ENCODE assay signal across 8 cellular contexts in the genomic region with DNA sequence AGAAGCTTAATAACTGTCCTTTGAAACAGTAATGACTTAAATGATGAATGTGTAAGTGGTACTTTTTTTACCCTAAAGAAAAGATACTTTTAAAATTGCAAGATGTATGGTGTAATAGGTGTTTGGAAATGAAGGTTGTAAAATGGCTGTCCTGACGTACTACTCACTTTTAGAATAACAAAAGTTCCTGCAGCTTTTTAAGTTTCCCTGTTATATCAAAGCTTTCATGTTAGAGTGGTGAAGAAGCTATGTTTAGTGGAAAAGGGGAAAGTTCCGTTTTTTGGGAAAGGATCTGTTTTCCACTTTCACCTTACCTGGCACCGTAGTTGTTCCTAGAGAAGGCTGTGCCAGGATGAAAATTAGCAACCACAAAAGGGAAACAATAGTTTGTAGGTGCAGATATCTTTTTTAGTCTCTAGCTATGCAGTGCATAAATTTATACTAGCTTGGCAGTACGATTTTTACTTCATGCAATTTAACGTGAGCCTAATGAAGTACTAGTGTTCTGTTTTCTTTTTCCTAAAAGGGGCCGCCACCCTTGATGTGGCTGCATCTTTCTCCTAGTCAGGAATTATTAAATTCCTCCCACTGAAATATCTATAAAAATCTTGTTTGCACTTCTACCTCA. TPM values are rescaled to one million over a fixed set of nuclear protein-coding genes. Genes with fewer than 3 reads are reported as not detected.
DNase-seq lines count a peak whose midpoint lies in the region; ATAC-seq and TF ChIP-seq lines count a peak whose summit lies in the region.

No MANE protein-coding gene starts in this region.

- H3K27me3 Mint-ChIP-seq in central memory CD8-positive, alpha-beta T cell, result peaks cover 2% of the 10 kb centered on the region
- H3K27me3 Mint-ChIP-seq in naive B cell, result no peaks in the 10 kb centered on the region

- in situ Hi-C loops in GM13976 (cut with MboI; ENCODE audit: low sequenced_read_pairs, unreplicated experiment), result loop anchor here (25.0 kb wide), 1 partner anchor 455 kb away; no protein-coding TSS in a partner anchor

- peak overlapping the region; percentile 97 for H3K4me3 Mint-ChIP-seq in central memory CD8-positive, alpha-beta T cell
- peak overlapping the region; percentile 88 to 99 (median 98) for H3K4me3 Mint-ChIP-seq in naive B cell

- H3K27ac ChIP-seq in BLaER1 treated with 17β-estradiol and CSF1 and Interleukin-3, amounts not matched to agents 10 nM and 100 nM, result peak overlapping the region; percentile 92 to 98 (median 94); a peak in 20 of 22 replicates
- H3K27ac ChIP-seq in Karpas-422 (ENCODE audit: low read length), result no peak overlapping the region

- H3K9me3 ChIP-seq in BLaER1 treated with 17β-estradiol and CSF1 and Interleukin-3, amounts not matched to agents 10 nM and 100 nM (replicated peaks in 1 of 11), result no peaks in the 10 kb centered on the region
- no peaks in the 10 kb centered on the region for H3K9me3 ChIP-seq in Karpas-422 (ENCODE audit: low read length)

- no peaks in the 10 kb centered on the region for H3K9me2 ChIP-seq in Karpas-422 (replicated peaks; ENCODE audit: insufficient read depth, low read length)

- peak overlapping the region; percentile 98 for H2AFZ ChIP-seq in Karpas-422 (ENCODE audit: low read length)

- H3K4me3 ChIP-seq in BLaER1 treated with 17β-estradiol and CSF1 and Interleukin-3, amounts not matched to agents 10 nM and 100 nM, result peak overlapping the region; percentile 74 to 85 (median 78)
- H3K4me3 ChIP-seq in Karpas-422 (ENCODE audit: low read length), result peak overlapping the region; percentile 81

- peak overlapping the region; percentile 92 to 98 (median 95) for H3K9ac ChIP-seq in BLaER1 treated with 17β-estradiol and CSF1 and Interleukin-3, amounts not matched to agents 10 nM and 100 nM
- H3K9ac ChIP-seq in Karpas-422 (ENCODE audit: low read length), result peak overlapping the region; percentile 87

- no peaks in the 10 kb centered on the region for H3K79me2 ChIP-seq in Karpas-422 (ENCODE audit: low read length)

- DNase-seq in Karpas-422 (no peak), naive B cell (no peak), GM13976 (ENCODE audit: low spot score) (no peak)
- DNase-seq in central memory CD8-positive, alpha-beta T cell (ENCODE audit: low spot score in 2 of 2), result no peak

- peaks cover 17% of the 10 kb centered on the region for H3K4me1 Mint-ChIP-seq in central memory CD8-positive, alpha-beta T cell
- H3K4me1 Mint-ChIP-seq in naive B cell, result peaks cover 21 to 33% (median 27%) of the 10 kb centered on the region in 3 donors

- H3K9me3 Mint-ChIP-seq in central memory CD8-positive, alpha-beta T cell, result no peaks in the 10 kb centered on the region
- no peaks in the 10 kb centered on the region for H3K9me3 Mint-ChIP-seq in naive B cell

- ATAC-seq in central memory CD8-positive, alpha-beta T cell (replicated peaks; ENCODE audit: extremely low read depth, poor library complexity, severe bottlenecking), result no peak
- ATAC-seq in naive B cell (ENCODE audit: low read depth in 2 of 2), result no peak
- ATAC-seq in GM18505 (IDR thresholded peaks at IDR 0.05; ENCODE audit: unreplicated experiment), result no peak
- no peak for ATAC-seq in HG03025 (IDR thresholded peaks at IDR 0.05; ENCODE audit: low FRiP score, unreplicated experiment)
- no peak for ATAC-seq in GM21619 (IDR thresholded peaks at IDR 0.05; ENCODE audit: unreplicated experiment)

- H3K4me2 ChIP-seq in BLaER1 treated with 17β-estradiol and CSF1 and Interleukin-3, amounts not matched to agents 10 nM and 100 nM, result peak overlapping the region; percentile 75 to 97 (median 90)
- H3K4me2 ChIP-seq in Karpas-422 (ENCODE audit: low read depth, low read length, poor library complexity, severe bottlenecking), result peak overlapping the region; percentile 99

- H3K27me3 ChIP-seq in BLaER1 treated with 17β-estradiol and CSF1 and Interleukin-3, amounts not matched to agents 10 nM and 100 nM, result no peaks in the 10 kb centered on the region
- no peaks in the 10 kb centered on the region for H3K27me3 ChIP-seq in Karpas-422 (ENCODE audit: low read length)

- H3K27ac Mint-ChIP-seq in central memory CD8-positive, alpha-beta T cell (ENCODE audit: low read depth), result peak overlapping the region; percentile 96
- H3K27ac Mint-ChIP-seq in naive B cell, result peak overlapping the region; percentile 94 to 99 (median 98)

- TF ChIP-seq CTCF in GM13976 (IDR thresholded peaks at IDR 0.05; ENCODE audit: borderline replicate concordance, control extremely low read depth, extremely low read depth, insufficient read depth, missing control alignments), result no peak

- H3K36me3 Mint-ChIP-seq in central memory CD8-positive, alpha-beta T cell (ENCODE audit: insufficient read depth), result peaks cover 5% of the 10 kb centered on the region
- no peaks in the 10 kb centered on the region for H3K36me3 Mint-ChIP-seq in naive B cell

- peaks cover 0 to 25% (median 8%) of the 10 kb centered on the region in 11 experiments; a peak in 8 of 22 replicates for H4K20me1 ChIP-seq in BLaER1 treated with 17β-estradiol and CSF1 and Interleukin-3, amounts not matched to agents 10 nM and 100 nM
- 0 out of 2 replicates have a peak, but pooled peaks cover 5% of the 10 kb centered on the region for H4K20me1 ChIP-seq in Karpas-422 (ENCODE audit: insufficient read depth, low read depth, low read length)

- H3K36me3 ChIP-seq in BLaER1 treated with 17β-estradiol and CSF1 and Interleukin-3, amounts not matched to agents 10 nM and 100 nM, result 0 out of 22 replicates have a peak, but pooled peaks cover 0 to 4% (median 0%) of the 10 kb centered on the region in 11 experiments
- H3K36me3 ChIP-seq in Karpas-422 (ENCODE audit: insufficient read depth, low read length), result no peaks in the 10 kb centered on the region

- TF ChIP-seq POLR2A in GM18505 (IDR thresholded peaks at IDR 0.05; ENCODE audit: borderline replicate concordance, extremely low read depth, insufficient read depth, insufficient read length), result no peak

- H3K4me1 ChIP-seq in BLaER1 treated with 17β-estradiol and CSF1 and Interleukin-3, amounts not matched to agents 10 nM and 100 nM, result peaks cover 25 to 46% (median 38%) of the 10 kb centered on the region in 10 experiments
- H3K4me1 ChIP-seq in Karpas-422 (ENCODE audit: low read length), result peaks cover 35% of the 10 kb centered on the region

RNA-seq across cellular contexts. Expression of a gene that starts 1.3 kb away (rescaled TPM):
- 94.1 and 95.7 TPM in 2 replicates for total RNA-seq in Karpas-422 (2014; rRNA removed; shearing (Covaris generic); ENCODE audit: low replicate concordance)
- polyA plus RNA-seq in naive B cell (ENCODE audit: low read depth in 6 of 6), result 10 to 100 TPM; 33.3 to 65.1 (median 63.8) TPM
